ENCODE assay signal across 2 cellular contexts in the genomic region with DNA sequence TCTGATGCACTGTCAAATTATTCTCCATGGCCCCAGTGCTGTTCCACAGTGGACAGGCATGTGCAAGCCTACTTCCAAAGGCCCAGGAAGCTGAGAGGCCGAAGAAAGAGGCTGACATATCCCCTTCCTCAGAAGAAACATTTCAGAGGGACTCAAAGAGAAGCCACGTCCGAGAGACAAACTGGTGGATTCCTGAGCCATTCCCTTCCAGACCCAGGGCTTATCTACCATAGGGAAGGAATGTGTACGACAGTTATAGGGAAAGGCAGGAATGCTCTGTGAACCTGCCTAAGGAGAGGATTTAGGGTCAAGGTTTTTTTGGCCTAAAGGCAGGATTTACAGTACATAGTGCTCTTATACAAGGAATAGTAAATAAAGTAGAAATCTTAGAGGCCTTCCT.
TF ChIP-seq lines count a peak whose summit lies in the region.

No MANE protein-coding gene starts in this region.

TF ChIP-seq in A549, 52 proteins besides CTCF, POLR2A, EP300 and RAD21:
- no peak for TF ChIP-seq NR3C1 (IDR thresholded peaks at IDR 0.05)
- TF ChIP-seq JUN (IDR thresholded peaks at IDR 0.05), result no peak
- TF ChIP-seq ZC3H11A (IDR thresholded peaks at IDR 0.05), result no peak
- TF ChIP-seq GATA3 (IDR thresholded peaks at IDR 0.05; ENCODE audit: borderline replicate concordance), result no peak
- no peak for TF ChIP-seq MAZ (IDR thresholded peaks at IDR 0.05; ENCODE audit: borderline replicate concordance, low read depth, low read length)
- TF ChIP-seq RFX5 (IDR thresholded peaks at IDR 0.05), result no peak
- TF ChIP-seq EHF (CRISPR knock-in tag; IDR thresholded peaks at IDR 0.05), result no peak
- TF ChIP-seq TP53 (CRISPR knock-in tag; IDR thresholded peaks at IDR 0.05), result no peak
- TF ChIP-seq CBX8 (IDR thresholded peaks at IDR 0.05), result no peak
- TF ChIP-seq, protein P1, sequence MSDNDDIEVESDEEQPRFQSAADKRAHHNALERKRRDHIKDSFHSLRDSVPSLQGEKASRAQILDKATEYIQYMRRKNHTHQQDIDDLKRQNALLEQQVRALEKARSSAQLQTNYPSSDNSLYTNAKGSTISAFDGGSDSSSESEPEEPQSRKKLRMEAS (IDR thresholded peaks at IDR 0.05), result no peak
- no peak for TF ChIP-seq MYC (IDR thresholded peaks at IDR 0.05; ENCODE audit: borderline replicate concordance, low read length)

TF ChIP-seq in H1, 55 proteins besides CTCF, POLR2A, EP300 and RAD21:
- TF ChIP-seq CHD1 (IDR thresholded peaks at IDR 0.05; ENCODE audit: low read depth, low read length) (no peak), RBBP5 (IDR thresholded peaks at IDR 0.05; ENCODE audit: borderline replicate concordance, low read depth, low read length) (no peak), GABPA (IDR thresholded peaks at IDR 0.05; ENCODE audit: borderline replicate concordance, insufficient read depth, low read length) (no peak), TAF1 (IDR thresholded peaks at IDR 0.05; ENCODE audit: low read depth, low read length) (no peak), CBX5 (IDR thresholded peaks at IDR 0.05; ENCODE audit: low read depth, low read length) (no peak), CHD2 (IDR thresholded peaks at IDR 0.05; ENCODE audit: low read length) (no peak), HDAC6 (IDR thresholded peaks at IDR 0.05; ENCODE audit: low read depth, low read length) (no peak), SP2 (IDR thresholded peaks at IDR 0.05; ENCODE audit: low read length) (no peak), BRCA1 (IDR thresholded peaks at IDR 0.05; ENCODE audit: low read depth, low read length) (no peak)
- TF ChIP-seq, protein P2, sequence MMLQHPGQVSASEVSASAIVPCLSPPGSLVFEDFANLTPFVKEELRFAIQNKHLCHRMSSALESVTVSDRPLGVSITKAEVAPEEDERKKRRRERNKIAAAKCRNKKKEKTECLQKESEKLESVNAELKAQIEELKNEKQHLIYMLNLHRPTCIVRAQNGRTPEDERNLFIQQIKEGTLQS (IDR thresholded peaks at IDR 0.05; ENCODE audit: insufficient read depth, low read depth, low read length), result no peak
- TF ChIP-seq, protein P3, sequence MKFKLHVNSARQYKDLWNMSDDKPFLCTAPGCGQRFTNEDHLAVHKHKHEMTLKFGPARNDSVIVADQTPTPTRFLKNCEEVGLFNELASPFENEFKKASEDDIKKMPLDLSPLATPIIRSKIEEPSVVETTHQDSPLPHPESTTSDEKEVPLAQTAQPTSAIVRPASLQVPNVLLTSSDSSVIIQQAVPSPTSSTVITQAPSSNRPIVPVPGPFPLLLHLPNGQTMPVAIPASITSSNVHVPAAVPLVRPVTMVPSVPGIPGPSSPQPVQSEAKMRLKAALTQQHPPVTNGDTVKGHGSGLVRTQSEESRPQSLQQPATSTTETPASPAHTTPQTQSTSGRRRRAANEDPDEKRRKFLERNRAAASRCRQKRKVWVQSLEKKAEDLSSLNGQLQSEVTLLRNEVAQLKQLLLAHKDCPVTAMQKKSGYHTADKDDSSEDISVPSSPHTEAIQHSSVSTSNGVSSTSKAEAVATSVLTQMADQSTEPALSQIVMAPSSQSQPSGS (IDR thresholded peaks at IDR 0.05; ENCODE audit: low read length), result no peak
